Comparison of ENCODE assay signal across 11 cellular contexts in genomic region chr2:137050949-137051348, GRCh38.
DNase-seq lines count a peak whose midpoint lies in the region; ATAC-seq lines count a peak whose summit lies in the region.
"Had no signal": no experiment of that assay in that cellular context is flagged by ENCODE, and none has a peak within 500 bp of the region (broad histone marks: within the 10 kb centered on the region; RNA-seq: fewer than 3 reads in every experiment).

No MANE protein-coding gene starts in this region.

- ATAC-seq in HG02759 (IDR thresholded peaks at IDR 0.05; ENCODE audit: unreplicated experiment): no peak
- ATAC-seq in HG02870 (IDR thresholded peaks at IDR 0.05; ENCODE audit: unreplicated experiment): no peak

- peak; percentile 0 for DNase-seq in ELR (ENCODE audit: low read depth)
- DNase-seq in Kasumi-1 (lab: John Stamatoyannopoulos, UW): peak; percentile 15 to 38
- peak; percentile 1 for DNase-seq in SW480 (ENCODE audit: low spot score)
- peak; percentile 3 for DNase-seq in left kidney (ENCODE audit: low read depth, low spot score)
- DNase-seq in SK-N-DZ (ENCODE audit: low spot score): no peak
- DNase-seq in ecto neural progenitor cell (ENCODE audit: low spot score): no peak
- DNase-seq: activated B cell treated with CpG ODN at 0.5 μM for 24 hours; CD4-positive, alpha-beta memory T cell; naive B cell had no signal

Comparison
In these comparisons a context has a peak if more than half of its experiments do, and no peak if none do; other contexts are left out.
1. DNase-seq: peak in ELR (single experiment), Kasumi-1 (2 of 2), SW480 (single experiment) and left kidney (single experiment); none in SK-N-DZ (single experiment) and ecto neural progenitor cell (single experiment).